ENCODE assay signal across 9 cellular contexts in the genomic region with DNA sequence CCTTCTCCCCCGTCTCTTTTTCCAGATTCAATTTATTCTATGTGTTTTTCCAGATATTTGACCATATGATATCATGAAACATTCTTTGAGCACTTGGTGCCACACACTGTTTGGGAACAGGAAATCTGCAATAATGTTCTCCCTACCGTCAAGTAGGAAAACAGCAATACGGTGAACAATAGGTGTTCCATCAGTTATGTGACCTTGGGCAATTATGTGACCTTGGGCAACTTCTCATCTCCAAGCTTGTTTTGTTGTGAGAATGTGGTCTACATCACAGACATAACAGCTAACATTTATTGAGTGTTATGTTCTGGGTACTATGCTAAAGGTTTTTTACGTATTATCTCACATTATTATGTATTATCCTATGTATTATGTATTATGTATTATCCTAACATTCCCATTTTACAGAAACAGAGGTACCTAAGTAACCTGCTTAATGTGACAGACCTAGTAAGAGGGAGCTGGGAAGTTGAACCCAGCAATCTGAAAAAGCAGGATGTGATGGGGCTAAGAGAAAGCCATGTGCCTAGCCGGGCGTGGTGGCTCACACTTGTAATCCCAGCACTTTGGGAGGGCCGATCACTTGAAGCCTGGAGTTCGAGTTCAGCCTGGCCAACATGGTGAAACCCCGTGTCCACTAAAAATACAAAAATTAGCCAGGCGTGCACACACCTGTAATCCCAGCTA. TPM values are rescaled to one million over a fixed set of nuclear protein-coding genes. Genes with fewer than 3 reads are reported as not detected.
DNase-seq lines count a peak whose midpoint lies in the region; ATAC-seq lines count a peak whose summit lies in the region.
"Had no signal": no experiment of that assay in that cellular context is flagged by ENCODE, and none has a peak within 500 bp of the region (broad histone marks: within the 10 kb centered on the region; RNA-seq: fewer than 3 reads in every experiment).

No MANE protein-coding gene starts in this region.

- H3K36me3 Mint-ChIP-seq in activated CD4-positive, alpha-beta T cell treated with anti-CD3 and anti-CD28 coated beads for 36 hours (ENCODE audit: low read depth), result peaks cover 22% of the 10 kb centered on the region
- H3K36me3 Mint-ChIP-seq in activated CD4-positive, alpha-beta memory T cell treated with anti-CD3 and anti-CD28 coated beads, Interleukin-2, amount 10 ng/mL, durations not matched to agents 7 days and 5 days (ENCODE audit: low read depth), result peaks cover 25% of the 10 kb centered on the region

- peak overlapping the region; percentile 97 for H3K4me3 Mint-ChIP-seq in activated CD4-positive, alpha-beta T cell treated with anti-CD3 and anti-CD28 coated beads for 36 hours
- H3K4me3 Mint-ChIP-seq in activated CD4-positive, alpha-beta memory T cell treated with anti-CD3 and anti-CD28 coated beads, Interleukin-2, amount 10 ng/mL, durations not matched to agents 7 days and 5 days, result peak overlapping the region; percentile 82

- H3K27me3 ChIP-seq in stomach smooth muscle (ENCODE audit: control insufficient read depth in 1 of 2, insufficient read depth in 2 of 2, low read length in 2 of 2), result no peaks in the 10 kb centered on the region

- no peaks in the 10 kb centered on the region for H3K27me3 Mint-ChIP-seq in activated CD4-positive, alpha-beta T cell treated with anti-CD3 and anti-CD28 coated beads for 36 hours
- no peaks in the 10 kb centered on the region for H3K27me3 Mint-ChIP-seq in activated CD4-positive, alpha-beta memory T cell treated with anti-CD3 and anti-CD28 coated beads, Interleukin-2, amount 10 ng/mL, durations not matched to agents 7 days and 5 days

- H3K36me3 ChIP-seq in stomach smooth muscle (ENCODE audit: control insufficient read depth in 2 of 2, insufficient read depth in 2 of 2, low read length in 2 of 2), result peaks cover 0 to 2% of the 10 kb centered on the region in 2 donors

- H3K9ac ChIP-seq in stomach smooth muscle (ENCODE audit: low read length in 2 of 2), result peak overlapping the region; percentile 48 to 98

- H3K27ac ChIP-seq in stomach smooth muscle (ENCODE audit: low read length), result no peak overlapping the region

- no peak for DNase-seq in activated CD4-positive, alpha-beta T cell treated with anti-CD3 and anti-CD28 coated beads for 36 hours
- DNase-seq in activated CD4-positive, alpha-beta T cell treated with anti-CD3 and anti-CD28 coated beads for 48 hours, result no peak
- DNase-seq in activated CD4-positive, alpha-beta memory T cell treated with anti-CD3 and anti-CD28 coated beads, Interleukin-2, amount 10 ng/mL, durations not matched to agents 7 days and 5 days, result no peak
- DNase-seq in HuH-7 (ENCODE audit: low spot score) (no peak), NCI-H82 treated with DMSO at 0.1 percent for 48 hours (lab: John Stamatoyannopoulos, UW; ENCODE audit: unreplicated experiment) (no peak)
- DNase-seq: activated gamma-delta T cell had no signal

- H3K4me3 ChIP-seq in iPS-18c (ENCODE audit: insufficient read depth, low read depth, low read length) (peak overlapping the region; percentile 82), stomach smooth muscle (ENCODE audit: low read length in 2 of 2) (peak overlapping the region; percentile 29 to 96)

- peaks cover 25% of the 10 kb centered on the region for H3K4me1 ChIP-seq in stomach smooth muscle (ENCODE audit: control insufficient read depth, insufficient read depth, low read length)

- peaks cover 45% of the 10 kb centered on the region for H3K4me1 Mint-ChIP-seq in activated CD4-positive, alpha-beta T cell treated with anti-CD3 and anti-CD28 coated beads for 36 hours
- peaks cover 44% of the 10 kb centered on the region for H3K4me1 Mint-ChIP-seq in activated CD4-positive, alpha-beta memory T cell treated with anti-CD3 and anti-CD28 coated beads, Interleukin-2, amount 10 ng/mL, durations not matched to agents 7 days and 5 days

- CTCF ChIA-PET in activated CD4-positive, alpha-beta T cell treated with anti-CD3 and anti-CD28 coated beads for 36 hours (lab: Charles Lee), result interaction anchor here (0.6 to 7.1 kb wide), 8 partner anchors 12 to 328 kb away, joined by 3 to 125 read pairs (median 4); no protein-coding TSS in a partner anchor
- CTCF ChIA-PET in activated CD4-positive, alpha-beta memory T cell treated with anti-CD3 and anti-CD28 coated beads, Interleukin-2, amount 10 ng/mL, durations not matched to agents 7 days and 5 days (lab: Charles Lee), result interaction anchor here (1.2 to 8.9 kb wide), 4 partner anchors 11 to 172 kb away, joined by 4 to 216 read pairs (median 6); no protein-coding TSS in a partner anchor

- no peak for ATAC-seq in activated CD4-positive, alpha-beta T cell treated with anti-CD3 and anti-CD28 coated beads for 36 hours
- no peak for ATAC-seq in GM21723 (IDR thresholded peaks at IDR 0.05; ENCODE audit: unreplicated experiment)

- H3K9me3 ChIP-seq in iPS-18c (ENCODE audit: control insufficient read depth, insufficient read depth, low read length), result no peaks in the 10 kb centered on the region
- no peaks in the 10 kb centered on the region for H3K9me3 ChIP-seq in stomach smooth muscle (ENCODE audit: control insufficient read depth in 2 of 2, low read length in 2 of 2)

- H3K27ac Mint-ChIP-seq in activated CD4-positive, alpha-beta T cell treated with anti-CD3 and anti-CD28 coated beads for 36 hours, result peak overlapping the region; percentile 91
- H3K27ac Mint-ChIP-seq in activated CD4-positive, alpha-beta memory T cell treated with anti-CD3 and anti-CD28 coated beads, Interleukin-2, amount 10 ng/mL, durations not matched to agents 7 days and 5 days, result peak overlapping the region; percentile 73

- intact Hi-C loops in activated CD4-positive, alpha-beta T cell treated with anti-CD3 and anti-CD28 coated beads for 36 hours (cut with DNase I, micrococcal nuclease), result loop anchor here (1.0 to 5.0 kb wide), 11 partner anchors 48 to 854 kb away; a partner anchor contains a TSS

- no peaks in the 10 kb centered on the region for H3K9me3 Mint-ChIP-seq in activated CD4-positive, alpha-beta T cell treated with anti-CD3 and anti-CD28 coated beads for 36 hours (ENCODE audit: low read depth)
- no peaks in the 10 kb centered on the region for H3K9me3 Mint-ChIP-seq in activated CD4-positive, alpha-beta memory T cell treated with anti-CD3 and anti-CD28 coated beads, Interleukin-2, amount 10 ng/mL, durations not matched to agents 7 days and 5 days

- POLR2A ChIA-PET in activated CD4-positive, alpha-beta T cell treated with anti-CD3 and anti-CD28 coated beads for 36 hours (lab: Charles Lee), result no interaction called here
- POLR2A ChIA-PET in activated CD4-positive, alpha-beta memory T cell treated with anti-CD3 and anti-CD28 coated beads, Interleukin-2, amount 10 ng/mL, durations not matched to agents 7 days and 5 days (lab: Charles Lee), result interaction anchor here (0.8 to 3.5 kb wide), 11 partner anchors 9 to 413 kb away, joined by 3 to 23 read pairs (median 4); a partner anchor contains a TSS

RNA-seq across cellular contexts. Expression of a gene that starts 1.2 kb away (rescaled TPM):
- total RNA-seq in activated CD4-positive, alpha-beta T cell treated with anti-CD3 and anti-CD28 coated beads for 36 hours, result 10 to 100 TPM; 45.2 to 58.7 TPM
- total RNA-seq in activated CD4-positive, alpha-beta memory T cell treated with anti-CD3 and anti-CD28 coated beads, Interleukin-2, amount 10 ng/mL, durations not matched to agents 7 days and 5 days, result 10 to 100 TPM; 72.0 to 77.3 TPM

RNA-seq across cellular contexts. Expression of a gene that starts 48.4 kb away (rescaled TPM):
- 100 to 1,000 TPM; 179 to 253 TPM for total RNA-seq in activated CD4-positive, alpha-beta T cell treated with anti-CD3 and anti-CD28 coated beads for 36 hours
- 100 to 1,000 TPM; 207 to 224 TPM for total RNA-seq in activated CD4-positive, alpha-beta memory T cell treated with anti-CD3 and anti-CD28 coated beads, Interleukin-2, amount 10 ng/mL, durations not matched to agents 7 days and 5 days

RNA-seq across cellular contexts. Expression of a gene that starts 58.6 kb away (rescaled TPM):
- total RNA-seq in activated CD4-positive, alpha-beta T cell treated with anti-CD3 and anti-CD28 coated beads for 36 hours, result 1 to 10 TPM; 1.2 to 1.3 TPM
- total RNA-seq in activated CD4-positive, alpha-beta memory T cell treated with anti-CD3 and anti-CD28 coated beads, Interleukin-2, amount 10 ng/mL, durations not matched to agents 7 days and 5 days, result 1 to 10 TPM; 2.0 to 2.4 TPM
